10 cellular contexts compared by ENCODE assay signal in the genomic region with DNA sequence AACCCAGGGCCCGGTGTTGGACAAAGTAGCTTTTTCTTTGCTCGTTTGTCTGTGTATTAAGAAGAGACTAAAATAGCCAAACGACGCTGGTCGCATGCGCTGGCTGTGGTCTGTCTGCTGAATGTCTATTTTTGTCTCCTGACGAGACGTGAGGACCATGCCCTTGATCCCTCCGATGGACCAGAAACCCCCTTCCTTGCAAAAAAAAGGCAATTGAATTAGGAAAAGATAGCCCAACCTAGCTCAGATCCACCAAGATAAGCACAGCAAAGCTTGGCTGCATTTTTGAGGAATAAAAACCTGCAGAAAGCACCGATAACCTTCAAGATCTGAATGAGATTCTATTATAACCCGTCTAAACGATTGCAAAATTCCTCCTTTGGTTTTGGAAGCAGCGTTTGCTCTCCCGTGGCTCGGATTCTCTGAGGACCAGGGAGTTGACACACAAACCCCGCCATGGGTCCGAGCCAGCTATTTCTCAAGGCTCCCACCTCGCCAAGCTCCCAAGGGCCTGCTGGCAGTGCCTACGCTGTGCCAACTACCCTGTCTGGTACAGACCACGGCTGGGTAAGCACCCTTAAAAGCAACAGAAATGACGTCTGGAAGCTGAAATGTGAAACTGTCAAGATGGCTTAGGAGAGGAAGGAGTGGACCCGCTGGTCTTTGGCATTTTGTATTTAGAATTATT. TPM values are rescaled to one million over a fixed set of nuclear protein-coding genes. Genes with fewer than 3 reads are reported as not detected.
DNase-seq lines count a peak whose midpoint lies in the region; ATAC-seq, FAIRE-seq and TF ChIP-seq lines count a peak whose summit lies in the region.
"Had no signal": no experiment of that assay in that cellular context is flagged by ENCODE, and none has a peak within 500 bp of the region (broad histone marks: within the 10 kb centered on the region; RNA-seq: fewer than 3 reads in every experiment).

No MANE protein-coding gene starts in this region.

- no peak for FAIRE-seq in GM12892 (lab: Jason Lieb, UNC)

- TF ChIP-seq POLR2A in GM12892 (IDR thresholded peaks at IDR 0.05; ENCODE audit: low read depth, low read length) = no peak

- intact Hi-C loops in Right ventricle myocardium inferior (cut with DNase I) (no loop called here), cardiac septum (cut with DNase I) (no loop called here)

- ATAC-seq in Right ventricle myocardium inferior = peak; percentile 56

- DNase-seq in Right ventricle myocardium inferior (ENCODE audit: missing footprints) (no peak), cardiac septum (ENCODE audit: low spot score) (no peak), cerebellum (ENCODE audit: low spot score) (peak; percentile 44), medulla oblongata (ENCODE audit: extremely low spot score) (peak; percentile 61), SK-N-DZ (ENCODE audit: low spot score) (no peak), GM12892 (ENCODE audit: insufficient read length) (no peak), DMS114 treated with DMSO at 0.1 percent for 48 hours (lab: John Stamatoyannopoulos, UW; ENCODE audit: unreplicated experiment) (no peak), CD1c-positive myeloid dendritic cell (ENCODE audit: extremely low spot score) (no peak)
- DNase-seq: CD4-positive, CD25-positive, alpha-beta regulatory T cell; central memory CD4-positive, alpha-beta T cell had no signal

RNA-seq across cellular contexts. Expression of a gene that starts 17.7 kb away (rescaled TPM):
- total RNA-seq in Right ventricle myocardium inferior (15.8 TPM), cardiac septum (17.1 TPM), cerebellum (60.5 TPM)
- 29.1 and 30.3 TPM in 2 replicates for polyA plus RNA-seq in SK-N-DZ (2014; cell fraction: cytosol; rRNA removed)
- polyA plus RNA-seq in SK-N-DZ (2014; cell fraction: nucleus; rRNA removed) = 37.3 and 64.0 TPM in 2 replicates
- 4.7 TPM for polyA plus RNA-seq in GM12892 (2012; ENCODE audit: missing spikeins)

RNA-seq across cellular contexts. Expression of a gene that starts 55.3 kb away (rescaled TPM):
- 11.5 TPM for total RNA-seq in Right ventricle myocardium inferior
- 13.3 TPM for total RNA-seq in cardiac septum
- 18.9 TPM for total RNA-seq in cerebellum
- 2.9 and 3.2 TPM in 2 replicates for polyA plus RNA-seq in SK-N-DZ (2014; cell fraction: cytosol; rRNA removed)
- polyA plus RNA-seq in SK-N-DZ (2014; cell fraction: nucleus; rRNA removed) = 13.3 and 22.4 TPM in 2 replicates
- polyA plus RNA-seq in GM12892 (2012; ENCODE audit: missing spikeins) = 2.7 TPM

RNA-seq across cellular contexts. Expression of a gene that starts 58.7 kb away (rescaled TPM):
- total RNA-seq in Right ventricle myocardium inferior = 14.8 TPM
- 12.8 TPM for total RNA-seq in cardiac septum
- 17.4 TPM for total RNA-seq in cerebellum
- polyA plus RNA-seq in SK-N-DZ (2014; cell fraction: cytosol; rRNA removed) = 76.1 and 82.5 TPM in 2 replicates
- polyA plus RNA-seq in SK-N-DZ (2014; cell fraction: nucleus; rRNA removed) = 306 and 317 TPM in 2 replicates
- 7.6 TPM for polyA plus RNA-seq in GM12892 (2012; ENCODE audit: missing spikeins)

Comparison
In these comparisons a context has a peak if more than half of its experiments do, and no peak if none do; other contexts are left out.
1. DNase-seq: peak in cerebellum (single experiment) and medulla oblongata (single experiment); none in Right ventricle myocardium inferior (single experiment), cardiac septum (single experiment), SK-N-DZ (single experiment), GM12892 (single experiment), DMS114 treated with DMSO at 0.1 percent for 48 hours (single experiment) and CD1c-positive myeloid dendritic cell (single experiment).